In genomic region chr1:2198571-2198970, GRCh38 we compare ENCODE assay signal across 10 cellular contexts. TPM values are rescaled to one million over a fixed set of nuclear protein-coding genes. Genes with fewer than 3 reads are reported as not detected.
DNase-seq lines count a peak whose midpoint lies in the region; ATAC-seq, FAIRE-seq and TF ChIP-seq lines count a peak whose summit lies in the region.
"Had no signal": no experiment of that assay in that cellular context is flagged by ENCODE, and none has a peak within 500 bp of the region (broad histone marks: within the 10 kb centered on the region; RNA-seq: fewer than 3 reads in every experiment).

No MANE protein-coding gene starts in this region.

- no peak for DNase-seq in IMR-90
- DNase-seq in activated T-helper 1 cell treated with anti-CD3 and anti-CD28 coated beads, Interleukin-12 subunit alpha, Interleukin-12 subunit beta, Interleukin-2, Interleukin-4 antibody, amounts not matched to agents 30 ng/mL and 10 ng/mL and 1 ng/mL, durations not matched to agents 14 hours and 24 hours and 36 hours (ENCODE audit: low spot score) = no peak
- DNase-seq in small intestine = peak; percentile 38
- DNase-seq in DMS79 (lab: John Stamatoyannopoulos, UW) = no peak
- no peak for DNase-seq in RKO (ENCODE audit: low spot score)

- WGBS in IMR-90 (ENCODE audit: extremely low coverage in 2 of 2, insufficient read length in 1 of 2), 2 experiments = 87% methylated on average over 7 of the region's 11 CpGs; no CpG with 5 or more reads in 1 of the 2 experiments
- WGBS in small intestine, 3 donors = 24 to 64% (median 37%) methylated on average over 11 of the region's 11 CpGs

- H4K91ac ChIP-seq in IMR-90 (ENCODE audit: insufficient read depth, low read depth, low read length) = peak overlapping the region; percentile 48

- H3K27me3 Mint-ChIP-seq in activated T-helper 1 cell treated with anti-CD3 and anti-CD28 coated beads, Interleukin-12 subunit alpha, Interleukin-12 subunit beta, Interleukin-2, Interleukin-4 antibody, amounts not matched to agents 30 ng/mL and 10 ng/mL and 1 ng/mL, durations not matched to agents 14 hours and 24 hours and 36 hours (ENCODE audit: insufficient read depth) = no peaks in the 10 kb centered on the region

- no peaks in the 10 kb centered on the region for H3K9me3 ChIP-seq in IMR-90 (ENCODE audit: control insufficient read depth, insufficient read depth, low read length)
- no peaks in the 10 kb centered on the region for H3K9me3 ChIP-seq in iPS-15b (ENCODE audit: control insufficient read depth, insufficient read depth, low read length)
- no peaks in the 10 kb centered on the region for H3K9me3 ChIP-seq in small intestine (ENCODE audit: control insufficient read depth, low read depth)

- CTCF ChIA-PET in IMR-90 (lab: Yijun Ruan, JAX) = interaction anchor here (1.2 to 2.0 kb wide), 2 partner anchors 27 to 183 kb away, joined by 5 read pairs; no protein-coding TSS in a partner anchor

- H3K23ac ChIP-seq in IMR-90 (ENCODE audit: low read depth, low read length) = no peak overlapping the region

- no peak overlapping the region for H2BK20ac ChIP-seq in IMR-90 (ENCODE audit: low read depth, low read length)

- H3K79me1 ChIP-seq in IMR-90 (ENCODE audit: low read depth in 1 of 2, low read length in 2 of 2) = peaks cover 10 to 31% of the 10 kb centered on the region in 2 experiments

- FAIRE-seq in small intestine (lab: Jason Lieb, UNC) = no peak

- H3K4me2 ChIP-seq in IMR-90 (ENCODE audit: low read depth, low read length) = no peak overlapping the region

- H2BK15ac ChIP-seq in IMR-90 (ENCODE audit: low read depth, low read length) = no peak overlapping the region

- H3K36me3 Mint-ChIP-seq in activated T-helper 1 cell treated with anti-CD3 and anti-CD28 coated beads, Interleukin-12 subunit alpha, Interleukin-12 subunit beta, Interleukin-2, Interleukin-4 antibody, amounts not matched to agents 30 ng/mL and 10 ng/mL and 1 ng/mL, durations not matched to agents 14 hours and 24 hours and 36 hours (ENCODE audit: low read depth) = no peaks in the 10 kb centered on the region

- peak overlapping the region; percentile 89 for H2AK5ac ChIP-seq in IMR-90 (ENCODE audit: low read depth, low read length)

- dilution Hi-C loops in IMR-90 (cut with HindIII; ENCODE audit: low sequenced_read_pairs, unreplicated experiment) = no loop called here

- no peaks in the 10 kb centered on the region for H3K9me3 Mint-ChIP-seq in activated T-helper 1 cell treated with anti-CD3 and anti-CD28 coated beads, Interleukin-12 subunit alpha, Interleukin-12 subunit beta, Interleukin-2, Interleukin-4 antibody, amounts not matched to agents 30 ng/mL and 10 ng/mL and 1 ng/mL, durations not matched to agents 14 hours and 24 hours and 36 hours
- H3K9me3 Mint-ChIP-seq: H9, nephron had no signal

- no peaks in the 10 kb centered on the region for H3K9me1 ChIP-seq in IMR-90 (ENCODE audit: insufficient read depth, low read length)

- H3K4ac ChIP-seq in IMR-90 (ENCODE audit: low read depth, low read length) = peak overlapping the region; percentile 79

- no peak for TF ChIP-seq POLR2A in IMR-90 (IDR thresholded peaks at IDR 0.05; ENCODE audit: low read depth, low read length)

- no TSS peak for BruUV-seq in IMR-90 (replicated peaks; lab: Mats Ljungman, UMichigan)

- no peak overlapping the region for H2BK5ac ChIP-seq in IMR-90 (ENCODE audit: low read depth, low read length, poor library complexity, severe bottlenecking)

- no peak overlapping the region for H3K56ac ChIP-seq in IMR-90 (ENCODE audit: extremely low read depth, insufficient read depth, low read length)

- peak overlapping the region; percentile 33 for H2AK9ac ChIP-seq in IMR-90 (replicated peaks; ENCODE audit: low read depth, low read length, poor library complexity)

- H3K27me3 ChIP-seq in IMR-90 (ENCODE audit: control insufficient read depth, insufficient read depth, low read length) (no peaks in the 10 kb centered on the region), iPS-15b (ENCODE audit: control insufficient read depth, insufficient read depth, low read length) (no peaks in the 10 kb centered on the region), small intestine (ENCODE audit: control insufficient read depth in 2 of 2, insufficient read depth in 2 of 2, low read length in 2 of 2) (no peaks in the 10 kb centered on the region)

- H3K14ac ChIP-seq in IMR-90 (replicated peaks; ENCODE audit: low read depth, low read length) = no peak overlapping the region

- ATAC-seq in IMR-90 (ENCODE audit: low read depth) (no peak), HG03571 (IDR thresholded peaks at IDR 0.05; ENCODE audit: unreplicated experiment) (no peak), GM19463 (IDR thresholded peaks at IDR 0.05; ENCODE audit: unreplicated experiment) (no peak)

- H3K4me1 Mint-ChIP-seq in activated T-helper 1 cell treated with anti-CD3 and anti-CD28 coated beads, Interleukin-12 subunit alpha, Interleukin-12 subunit beta, Interleukin-2, Interleukin-4 antibody, amounts not matched to agents 30 ng/mL and 10 ng/mL and 1 ng/mL, durations not matched to agents 14 hours and 24 hours and 36 hours (ENCODE audit: low read depth) = peaks cover 17% of the 10 kb centered on the region

- no peaks in the 10 kb centered on the region for H4K20me1 ChIP-seq in IMR-90 (ENCODE audit: insufficient read depth, low read length)

- 0 out of 2 replicates have a peak overlapping the region, but pooled peaks have one; percentile 14 for H2BK120ac ChIP-seq in IMR-90 (ENCODE audit: low read depth, low read length)

- H4K8ac ChIP-seq in IMR-90 (ENCODE audit: low read depth in 2 of 2, low read length in 2 of 2) = peak overlapping the region; percentile 74 to 75; a peak in 3 of 4 replicates

- peak overlapping the region; percentile 89 for H3K27ac Mint-ChIP-seq in activated T-helper 1 cell treated with anti-CD3 and anti-CD28 coated beads, Interleukin-12 subunit alpha, Interleukin-12 subunit beta, Interleukin-2, Interleukin-4 antibody, amounts not matched to agents 30 ng/mL and 10 ng/mL and 1 ng/mL, durations not matched to agents 14 hours and 24 hours and 36 hours

- in situ Hi-C loops in IMR-90 (cut with MboI; ENCODE audit: low sequenced_read_pairs) = loop anchor here (5.0 to 25.0 kb wide), 2 partner anchors 34 to 339 kb away; partner anchors contain the start of genes HES5 and PANK4

- H3K4me1 ChIP-seq in IMR-90 (ENCODE audit: control insufficient read depth, insufficient read depth, low read length) = peaks cover 7% of the 10 kb centered on the region
- no peaks in the 10 kb centered on the region for H3K4me1 ChIP-seq in iPS-15b (ENCODE audit: control insufficient read depth, insufficient read depth, low read length)
- H3K4me1 ChIP-seq in small intestine (ENCODE audit: control insufficient read depth in 2 of 2, insufficient read depth in 1 of 2, low read depth in 1 of 2, low read length in 1 of 2) = peaks cover 0 to 2% of the 10 kb centered on the region in 2 donors

- H3K4me3 ChIP-seq in IMR-90 (ENCODE audit: insufficient read depth, low read depth, low read length) (no peak overlapping the region), iPS-15b (ENCODE audit: low read depth, low read length) (no peak overlapping the region), small intestine (ENCODE audit: low read depth in 1 of 2, low read length in 2 of 2) (no peak overlapping the region)

- POLR2A ChIA-PET in IMR-90 (lab: Charles Lee; ENCODE audit: unreplicated experiment) = interaction anchor here (1.1 kb wide), 1 partner anchor 183 kb away, joined by 3 read pairs; no protein-coding TSS in a partner anchor

- H3K27ac ChIP-seq in IMR-90 (ENCODE audit: insufficient read depth, low read length) (peak overlapping the region; percentile 42; the same call in 1 of the 2 replicates), small intestine (ENCODE audit: low read depth in 1 of 2, low read length in 1 of 2) (peak overlapping the region; percentile 75 to 92)

- no peak overlapping the region for H3K18ac ChIP-seq in IMR-90 (ENCODE audit: low read depth, low read length)

- peak overlapping the region; percentile 6 for H4K5ac ChIP-seq in IMR-90 (ENCODE audit: low read depth, low read length)

- H2AFZ ChIP-seq in IMR-90 (replicated peaks; ENCODE audit: low read length, poor library complexity) = peak overlapping the region; percentile 97

- H3K4me3 Mint-ChIP-seq in activated T-helper 1 cell treated with anti-CD3 and anti-CD28 coated beads, Interleukin-12 subunit alpha, Interleukin-12 subunit beta, Interleukin-2, Interleukin-4 antibody, amounts not matched to agents 30 ng/mL and 10 ng/mL and 1 ng/mL, durations not matched to agents 14 hours and 24 hours and 36 hours = peak overlapping the region; percentile 91

- TF ChIP-seq CTCF in IMR-90 (conservative IDR thresholded peaks at IDR 0.05; ENCODE audit: low read depth, low read length) = no peak

- no peak overlapping the region for H3K9ac ChIP-seq in IMR-90 (ENCODE audit: low read depth, low read length)
- peak overlapping the region; percentile 8 for H3K9ac ChIP-seq in iPS-15b (ENCODE audit: low read depth, low read length)

- intact Hi-C loops in IMR-90 (cut with micrococcal nuclease) = loop anchor here (5.0 kb wide), 1 partner anchor 114 kb away; no protein-coding TSS in a partner anchor
- intact Hi-C loops in activated T-helper 1 cell treated with anti-CD3 and anti-CD28 coated beads, Interleukin-12 subunit alpha, Interleukin-12 subunit beta, Interleukin-2, Interleukin-4 antibody, amounts not matched to agents 30 ng/mL and 10 ng/mL and 1 ng/mL, durations not matched to agents 14 hours and 24 hours and 36 hours (cut with micrococcal nuclease) = loop anchor here (5.0 kb wide), 2 partner anchors 444 to 589 kb away; no protein-coding TSS in a partner anchor

- H3K36me3 ChIP-seq in IMR-90 (ENCODE audit: control insufficient read depth, insufficient read depth, low read length) = no peaks in the 10 kb centered on the region
- peaks cover 2% of the 10 kb centered on the region for H3K36me3 ChIP-seq in iPS-15b (ENCODE audit: control insufficient read depth, insufficient read depth, low read length)
- no peaks in the 10 kb centered on the region for H3K36me3 ChIP-seq in small intestine (ENCODE audit: control insufficient read depth in 2 of 2, insufficient read depth in 2 of 2, low read length in 2 of 2)

- no peak for TF ChIP-seq RAD21 in IMR-90 (IDR thresholded peaks at IDR 0.05; ENCODE audit: low read length)

RNA-seq across cellular contexts. Expression of gene FAAP20, which starts 4.0 kb away (rescaled TPM):
- total RNA-seq in IMR-90 (2012; rRNA removed) = 6.5 and 7.5 TPM in 2 replicates
- polyA plus RNA-seq in IMR-90 (2012; rRNA removed) = 31.5 and 36.8 TPM in 2 replicates
- polyA plus RNA-seq in IMR-90 (2012; cell fraction: cytosol; rRNA removed) = 58.8 and 75.0 TPM in 2 replicates
- 59.9 and 123 TPM in 2 replicates for polyA plus RNA-seq in IMR-90 (2012; cell fraction: nucleus; rRNA removed; ENCODE audit: low replicate concordance)
- total RNA-seq in activated T-helper 1 cell treated with anti-CD3 and anti-CD28 coated beads, Interleukin-12 subunit alpha, Interleukin-12 subunit beta, Interleukin-2, Interleukin-4 antibody, amounts not matched to agents 30 ng/mL and 10 ng/mL and 1 ng/mL, durations not matched to agents 14 hours and 24 hours and 36 hours = 50.3 and 50.5 TPM in 2 replicates
- polyA plus RNA-seq in small intestine = 10 to 100 TPM; 20.6 to 51.4 (median 39.4) TPM

RNA-seq across cellular contexts. Expression of gene SKI, which starts 29.5 kb away (rescaled TPM):
- total RNA-seq in IMR-90 (2012; rRNA removed) = 2.3 and 3.9 TPM in 2 replicates
- polyA plus RNA-seq in IMR-90 (2012; rRNA removed) (20.1 and 20.8 TPM in 2 replicates), small intestine (10 to 100 TPM in 1 of 3 donors, 1 to 10 TPM in 2; 4.2 to 17.8 (median 5.4) TPM)
- polyA plus RNA-seq in IMR-90 (2012; cell fraction: cytosol; rRNA removed) = 13.7 and 20.7 TPM in 2 replicates
- polyA plus RNA-seq in IMR-90 (2012; cell fraction: nucleus; rRNA removed; ENCODE audit: low replicate concordance) = 42.1 and 52.9 TPM in 2 replicates
- total RNA-seq in activated T-helper 1 cell treated with anti-CD3 and anti-CD28 coated beads, Interleukin-12 subunit alpha, Interleukin-12 subunit beta, Interleukin-2, Interleukin-4 antibody, amounts not matched to agents 30 ng/mL and 10 ng/mL and 1 ng/mL, durations not matched to agents 14 hours and 24 hours and 36 hours = 38.3 and 44.5 TPM in 2 replicates
